In genomic region chr1:243505986-243506689, GRCh38 we compare ENCODE assay signal across 1 cellular context.
A peak's percentile ranks its signal among the peaks of the same experiment; 100 is the strongest.
TF ChIP-seq lines count a peak whose summit lies in the region.

No MANE protein-coding gene starts in this region.

TF ChIP-seq in HepG2, 621 proteins besides CTCF, POLR2A, EP300 and RAD21 (continued from another document):
- peak; percentile 99 for TF ChIP-seq MLX (CRISPR knock-in tag; IDR thresholded peaks at IDR 0.05)
- TF ChIP-seq MIER2 (CRISPR knock-in tag; IDR thresholded peaks at IDR 0.05) = 0 out of 2 replicates have a peak, but pooled peaks have one; percentile 33
- TF ChIP-seq USF2 (IDR thresholded peaks at IDR 0.05; ENCODE audit: low read depth, low read length) = peak; percentile 89
- TF ChIP-seq USF2 (CRISPR knock-in tag; IDR thresholded peaks at IDR 0.05; ENCODE audit: borderline replicate concordance) = peak; percentile 90; the same call in 1 of the 2 replicates
- peak; percentile 97 for TF ChIP-seq FOXA3 (CRISPR knock-in tag; IDR thresholded peaks at IDR 0.05)
- peak; percentile 93 for TF ChIP-seq FOXK1 (CRISPR knock-in tag; IDR thresholded peaks at IDR 0.05; ENCODE audit: borderline replicate concordance, low read depth)
- no peak for TF ChIP-seq ZNF713 (CRISPR knock-in tag; IDR thresholded peaks at IDR 0.05)
- no peak for TF ChIP-seq HMGXB3 (CRISPR knock-in tag; IDR thresholded peaks at IDR 0.05; ENCODE audit: borderline replicate concordance)
- TF ChIP-seq GATA4 (IDR thresholded peaks at IDR 0.05; ENCODE audit: borderline replicate concordance, low read depth) = 0 out of 2 replicates have a peak, but pooled peaks have one; percentile 24
- TF ChIP-seq ZBED4 (CRISPR knock-in tag; IDR thresholded peaks at IDR 0.05; ENCODE audit: borderline replicate concordance) = peak; percentile 84; the same call in 1 of the 2 replicates
- no peak for TF ChIP-seq ZNF138 (CRISPR knock-in tag; IDR thresholded peaks at IDR 0.05; ENCODE audit: low read depth)
- TF ChIP-seq ZBTB34 (CRISPR knock-in tag; IDR thresholded peaks at IDR 0.05) = no peak
- 0 out of 2 replicates have a peak, but pooled peaks have one; percentile 15 for TF ChIP-seq SIX4 (CRISPR knock-in tag; IDR thresholded peaks at IDR 0.05)
- no peak for TF ChIP-seq HCFC1 (IDR thresholded peaks at IDR 0.05; ENCODE audit: low read depth, low read length)
- 0 out of 2 replicates have a peak, but pooled peaks have one; percentile 41 for TF ChIP-seq ZBTB39 (CRISPR knock-in tag; IDR thresholded peaks at IDR 0.05)
- TF ChIP-seq NFYC (CRISPR knock-in tag; IDR thresholded peaks at IDR 0.05) = no peak
- peak; percentile 97 for TF ChIP-seq MLXIP (CRISPR knock-in tag; IDR thresholded peaks at IDR 0.05; ENCODE audit: borderline replicate concordance)
- TF ChIP-seq RBM39 (IDR thresholded peaks at IDR 0.05; ENCODE audit: low read depth, low read length, poor library complexity, severe bottlenecking) = no peak
- peak; percentile 81; the same call in 1 of the 2 replicates for TF ChIP-seq NKX3-1 (CRISPR knock-in tag; IDR thresholded peaks at IDR 0.05)
- TF ChIP-seq NRL (CRISPR knock-in tag; IDR thresholded peaks at IDR 0.05; ENCODE audit: borderline replicate concordance) = peak; percentile 52; the same call in 1 of the 2 replicates
- no peak for TF ChIP-seq NR1H2 (CRISPR knock-in tag; IDR thresholded peaks at IDR 0.05; ENCODE audit: borderline replicate concordance, low read depth)
- no peak for TF ChIP-seq MED13 (CRISPR knock-in tag; IDR thresholded peaks at IDR 0.05)
- no peak for TF ChIP-seq NBN (conservative IDR thresholded peaks at IDR 0.05)
- no peak; the same call in 1 of the 2 replicates for TF ChIP-seq MAZ (IDR thresholded peaks at IDR 0.05; ENCODE audit: borderline replicate concordance, low read depth, low read length)
- TF ChIP-seq MAZ (CRISPR knock-in tag; IDR thresholded peaks at IDR 0.05; ENCODE audit: low read depth) = no peak
- no peak for TF ChIP-seq ZNF660 (CRISPR knock-in tag; IDR thresholded peaks at IDR 0.05; ENCODE audit: borderline replicate concordance, low read depth)
- TF ChIP-seq KLF12 (CRISPR knock-in tag; IDR thresholded peaks at IDR 0.05; ENCODE audit: borderline replicate concordance) = 0 out of 2 replicates have a peak, but pooled peaks have one; percentile 50
- TF ChIP-seq ARNTL (CRISPR knock-in tag; IDR thresholded peaks at IDR 0.05) = 0 out of 2 replicates have a peak, but pooled peaks have one; percentile 54
- peak; percentile 89 for TF ChIP-seq ZNF501 (CRISPR knock-in tag; IDR thresholded peaks at IDR 0.05)
- TF ChIP-seq TEAD3 (CRISPR knock-in tag; optimal IDR thresholded peaks at IDR 0.05; ENCODE audit: borderline replicate concordance) = peak; percentile 99
TF ChIP-seq in HepG2: peak in this region for 222.
